In genomic region chr7:155763721-155764431, GRCh38 we compare ENCODE assay signal across 8 cellular contexts. TPM values are rescaled to one million over a fixed set of nuclear protein-coding genes. Genes with fewer than 3 reads are reported as not detected.
DNase-seq lines count a peak whose midpoint lies in the region; ATAC-seq and TF ChIP-seq lines count a peak whose summit lies in the region.

No MANE protein-coding gene starts in this region.

- peaks cover 66% of the 10 kb centered on the region for H3K4me1 Mint-ChIP-seq in activated CD4-positive, alpha-beta T cell treated with anti-CD3 and anti-CD28 coated beads, Interleukin-2, amount 10 ng/mL, durations not matched to agents 24 days and 14 days
- peaks cover 46% of the 10 kb centered on the region for H3K4me1 Mint-ChIP-seq in endothelial cell (ENCODE audit: unreplicated experiment)

- peak; percentile 21 for DNase-seq in EH (ENCODE audit: low read depth)
- peak; percentile 91 for DNase-seq in activated CD4-positive, alpha-beta T cell treated with anti-CD3 and anti-CD28 coated beads, Interleukin-2, amount 10 ng/mL, durations not matched to agents 24 days and 14 days
- peak; percentile 33 for DNase-seq in endothelial cell (ENCODE audit: low spot score)
- DNase-seq in stimulated activated CD4-positive, alpha-beta T cell treated with anti-CD3 and anti-CD28 coated beads, Interleukin-1b, Interleukin-23, amount 100 ng/mL, for 24 hours (ENCODE audit: low read depth in 4 of 4, low spot score in 1 of 4) = peak in 3 of 4 experiments; percentile 20 to 41 (median 36)
- DNase-seq in NCI-H446 treated with DMSO at 0.1 percent for 48 hours (lab: John Stamatoyannopoulos, UW) = no peak
- no peak for DNase-seq in NK-92 treated with Interleukin-12 subunit alpha and Interleukin-12 subunit beta, amount 100 ng/mL, for 24 hours (lab: John Stamatoyannopoulos, UW)
- no peak for DNase-seq in NCI-H2196 (lab: John Stamatoyannopoulos, UW; ENCODE audit: unreplicated experiment)

- peak overlapping the region; percentile 99 for H3K27ac Mint-ChIP-seq in activated CD4-positive, alpha-beta T cell treated with anti-CD3 and anti-CD28 coated beads, Interleukin-2, amount 10 ng/mL, durations not matched to agents 24 days and 14 days
- peak overlapping the region; percentile 88 for H3K27ac Mint-ChIP-seq in endothelial cell (ENCODE audit: unreplicated experiment)

- no peak for TF ChIP-seq CTCF in endothelial cell (IDR thresholded peaks at IDR 0.05; ENCODE audit: unreplicated experiment)

- H3K36me3 Mint-ChIP-seq in activated CD4-positive, alpha-beta T cell treated with anti-CD3 and anti-CD28 coated beads, Interleukin-2, amount 10 ng/mL, durations not matched to agents 24 days and 14 days (ENCODE audit: low read depth) = peaks cover 56% of the 10 kb centered on the region
- H3K36me3 Mint-ChIP-seq in endothelial cell (ENCODE audit: low read depth, unreplicated experiment) = peaks cover 12% of the 10 kb centered on the region

- no peaks in the 10 kb centered on the region for H3K9me3 Mint-ChIP-seq in activated CD4-positive, alpha-beta T cell treated with anti-CD3 and anti-CD28 coated beads, Interleukin-2, amount 10 ng/mL, durations not matched to agents 24 days and 14 days
- H3K9me3 Mint-ChIP-seq in endothelial cell (ENCODE audit: unreplicated experiment) = no peaks in the 10 kb centered on the region

- peak overlapping the region; percentile 83 for H3K4me3 Mint-ChIP-seq in activated CD4-positive, alpha-beta T cell treated with anti-CD3 and anti-CD28 coated beads, Interleukin-2, amount 10 ng/mL, durations not matched to agents 24 days and 14 days
- peak overlapping the region; percentile 45 for H3K4me3 Mint-ChIP-seq in endothelial cell (ENCODE audit: unreplicated experiment)

- no peaks in the 10 kb centered on the region for H3K27me3 Mint-ChIP-seq in activated CD4-positive, alpha-beta T cell treated with anti-CD3 and anti-CD28 coated beads, Interleukin-2, amount 10 ng/mL, durations not matched to agents 24 days and 14 days
- peaks cover 5% of the 10 kb centered on the region for H3K27me3 Mint-ChIP-seq in endothelial cell (ENCODE audit: unreplicated experiment)

- intact Hi-C loops in activated CD4-positive, alpha-beta T cell treated with anti-CD3 and anti-CD28 coated beads, Interleukin-2, amount 10 ng/mL, durations not matched to agents 24 days and 14 days (cut with micrococcal nuclease) = loop anchor here (1.0 to 10.0 kb wide), 7 partner anchors 11 to 839 kb away; partner anchors contain the start of genes INSIG1 and RBM33

- peak; percentile 55 for ATAC-seq in HG02885 (IDR thresholded peaks at IDR 0.05; ENCODE audit: poor library complexity, unreplicated experiment)

RNA-seq across cellular contexts. Expression of gene SHH, which starts 48.4 kb away (rescaled TPM):
- total RNA-seq in activated CD4-positive, alpha-beta T cell treated with anti-CD3 and anti-CD28 coated beads, Interleukin-2, amount 10 ng/mL, durations not matched to agents 24 days and 14 days = not detected in 2 replicates
- 0.26 TPM for total RNA-seq in endothelial cell (ENCODE audit: unreplicated experiment)

Comparison
In these comparisons a context has a peak if more than half of its experiments do, and no peak if none do; other contexts are left out.
1. DNase-seq: peak in EH (single experiment), activated CD4-positive, alpha-beta T cell treated with anti-CD3 and anti-CD28 coated beads, Interleukin-2, amount 10 ng/mL, durations not matched to agents 24 days and 14 days (single experiment), endothelial cell (single experiment) and stimulated activated CD4-positive, alpha-beta T cell treated with anti-CD3 and anti-CD28 coated beads, Interleukin-1b, Interleukin-23, amount 100 ng/mL, for 24 hours (3 of 4); none in NCI-H446 treated with DMSO at 0.1 percent for 48 hours (single experiment), NK-92 treated with Interleukin-12 subunit alpha and Interleukin-12 subunit beta, amount 100 ng/mL, for 24 hours (single experiment) and NCI-H2196 (single experiment).